ENCODE assay signal across 7 cellular contexts in genomic region chr2:108805032-108805431, GRCh38.
"Had no signal": no experiment of that assay in that cellular context is flagged by ENCODE, and none has a peak within 500 bp of the region (broad histone marks: within the 10 kb centered on the region; RNA-seq: fewer than 3 reads in every experiment).

No MANE protein-coding gene starts in this region.

- DNase-seq: IMR-90, KBM-7, KG1 had no signal

- H3K27ac ChIP-seq: HL-60 had no signal

- ATAC-seq: HepG2, K562 had no signal

- FAIRE-seq: HepG2, HTR-8/SVneo, K562 had no signal
